ENCODE assay signal across 28 cellular contexts in the genomic region with DNA sequence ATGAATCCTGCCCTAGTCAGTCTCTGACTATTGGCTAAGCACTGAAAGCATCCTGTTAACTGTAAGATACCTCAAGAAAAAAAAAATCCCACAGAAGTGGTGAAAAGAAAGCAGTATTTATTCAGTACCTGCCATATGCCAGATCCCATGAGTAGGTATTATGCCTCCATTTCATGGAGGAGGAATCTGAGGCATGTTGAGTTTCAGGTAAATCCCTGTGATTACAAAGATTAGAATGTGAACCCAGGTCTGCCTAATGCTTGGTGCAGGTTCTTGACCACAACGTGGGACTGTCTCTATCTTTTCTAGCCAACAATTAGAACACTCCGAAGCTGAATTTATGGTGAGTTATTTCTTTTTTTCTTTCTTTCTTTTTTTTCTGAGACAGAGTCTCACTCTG. TPM values are rescaled to one million over a fixed set of nuclear protein-coding genes. Genes with fewer than 3 reads are reported as not detected.
DNase-seq lines count a peak whose midpoint lies in the region; ATAC-seq, FAIRE-seq and TF ChIP-seq lines count a peak whose summit lies in the region.
"Had no signal": no experiment of that assay in that cellular context is flagged by ENCODE, and none has a peak within 500 bp of the region (broad histone marks: within the 10 kb centered on the region; RNA-seq: fewer than 3 reads in every experiment).

No MANE protein-coding gene starts in this region.

- H2BK120ac ChIP-seq in trophoblast cell (ENCODE audit: insufficient read depth, low read length, poor library complexity) = no peak overlapping the region

- no peak overlapping the region for H2BK5ac ChIP-seq in trophoblast cell (ENCODE audit: low read depth, low read length, poor library complexity)

- no CpG with 5 or more reads among the region's 2 CpGs for WGBS in trophoblast cell (ENCODE audit: extremely low coverage, insufficient coverage, insufficient read length)

- H3K4me1 ChIP-seq in HCT116 (ENCODE audit: control insufficient read depth in 1 of 2, insufficient read depth in 2 of 2, low read length in 2 of 2) (peaks cover 0 to 19% of the 10 kb centered on the region in 2 experiments; a peak in 2 of 4 replicates), Panc1 (ENCODE audit: control insufficient read depth, insufficient read depth, low read length) (peaks cover 13% of the 10 kb centered on the region; the same call in 1 of the 2 replicates), keratinocyte (ENCODE audit: control insufficient read depth, extremely low read depth, insufficient read depth, low read length) (peaks cover 39% of the 10 kb centered on the region), trophoblast cell (ENCODE audit: control insufficient read depth in 1 of 2, insufficient read depth in 2 of 2, low read length in 2 of 2) (no peaks in the 10 kb centered on the region)
- H3K4me1 ChIP-seq: BE2C, BLaER1 had no signal

- H3K27ac ChIP-seq in HCT116 (ENCODE audit: low read depth, low read length) (no peak overlapping the region), Panc1 (ENCODE audit: low read length) (peak overlapping the region; percentile 24; the same call in 1 of the 2 replicates), keratinocyte (ENCODE audit: control insufficient read depth, insufficient read depth, low read length) (no peak overlapping the region), trophoblast cell (ENCODE audit: low read depth, low read length) (no peak overlapping the region), WERI-Rb-1 (no peak overlapping the region)
- H3K27ac ChIP-seq: BLaER1 had no signal

- FAIRE-seq in keratinocyte (lab: Jason Lieb, UNC) = peak; percentile 36
- FAIRE-seq: A204.1, GM12878, GM12892, GM18507 had no signal

- dilution Hi-C loops in keratinocyte (cut with MboI; ENCODE audit: extremely low pct_ligation_motif_present, low sequenced_read_pairs) = no loop called here

- H3K9me2 ChIP-seq in HCT116 (ENCODE audit: insufficient read depth) = no peaks in the 10 kb centered on the region

- H3K36me3 ChIP-seq in HCT116 (ENCODE audit: control insufficient read depth in 1 of 2, insufficient read depth in 2 of 2, low read length in 2 of 2) (no peaks in the 10 kb centered on the region), Panc1 (ENCODE audit: control insufficient read depth, insufficient read depth, low read length) (no peaks in the 10 kb centered on the region), keratinocyte (ENCODE audit: control insufficient read depth in 2 of 2, extremely low read depth in 1 of 2, insufficient read depth in 2 of 2, low read length in 2 of 2) (peaks cover 5 to 15% of the 10 kb centered on the region in 2 experiments), trophoblast cell (ENCODE audit: control insufficient read depth in 1 of 2, insufficient read depth in 2 of 2, low read length in 2 of 2) (no peaks in the 10 kb centered on the region), WERI-Rb-1 (no peaks in the 10 kb centered on the region)
- H3K36me3 ChIP-seq: BE2C, BLaER1 had no signal

- no peaks in the 10 kb centered on the region for H3K27me3 ChIP-seq in HCT116 (ENCODE audit: insufficient read depth, low read length)
- H3K27me3 ChIP-seq in Panc1 (ENCODE audit: control insufficient read depth, insufficient read depth, low read length) = no peaks in the 10 kb centered on the region
- no peaks in the 10 kb centered on the region for H3K27me3 ChIP-seq in keratinocyte (ENCODE audit: control insufficient read depth, extremely low read depth, insufficient read depth, low read length)
- H3K27me3 ChIP-seq in trophoblast cell (ENCODE audit: insufficient read depth, low read length) = no peaks in the 10 kb centered on the region
- no peaks in the 10 kb centered on the region for H3K27me3 ChIP-seq in WERI-Rb-1 (ENCODE audit: insufficient read depth, low read depth, severe bottlenecking)
- H3K27me3 ChIP-seq: BLaER1 had no signal

- H3K4me2 ChIP-seq in HCT116 (ENCODE audit: low read length) = peak overlapping the region; percentile 26
- H3K4me2 ChIP-seq in keratinocyte (ENCODE audit: control insufficient read depth, extremely low read depth, insufficient read depth, low read depth, low read length) = no peak overlapping the region
- no peak overlapping the region for H3K4me2 ChIP-seq in trophoblast cell (ENCODE audit: low read length)
- H3K4me2 ChIP-seq: BLaER1 had no signal

- no TSS peak for BruUV-seq in HCT116 (replicated peaks; lab: Mats Ljungman, UMichigan)
- no TSS peak for BruUV-seq in Panc1 (replicated peaks; lab: Mats Ljungman, UMichigan)

- TF ChIP-seq CTCF in HCT116 (IDR thresholded peaks at IDR 0.05 in 2 of 3, conservative IDR thresholded peaks at IDR 0.05 in 1 of 3; ENCODE audit: borderline replicate concordance in 1 of 3, insufficient read depth in 1 of 3, low read depth in 2 of 3, low read length in 2 of 3) = no peak
- no peak for TF ChIP-seq CTCF in Panc1 (IDR thresholded peaks at IDR 0.05)
- no peak for TF ChIP-seq CTCF in keratinocyte (optimal IDR thresholded peaks at IDR 0.05 in 1 of 3, IDR thresholded peaks at IDR 0.05 in 1 of 3, conservative IDR thresholded peaks at IDR 0.05 in 1 of 3; ENCODE audit: extremely low read depth in 1 of 3, insufficient read depth in 2 of 3, low read length in 3 of 3)
- no peak for TF ChIP-seq CTCF in WERI-Rb-1 (IDR thresholded peaks at IDR 0.05; ENCODE audit: low read depth, low read length)

- no peak overlapping the region for H2BK12ac ChIP-seq in trophoblast cell (ENCODE audit: low read length)

- H3K9me3 ChIP-seq in HCT116 (ENCODE audit: control insufficient read depth in 1 of 2, insufficient read depth in 1 of 2, low read depth in 1 of 2, low read length in 2 of 2) = no peaks in the 10 kb centered on the region
- no peaks in the 10 kb centered on the region for H3K9me3 ChIP-seq in Panc1 (ENCODE audit: control insufficient read depth, insufficient read depth, low read depth, low read length)
- H3K9me3 ChIP-seq in keratinocyte (ENCODE audit: control insufficient read depth, low read depth, low read length) = no peaks in the 10 kb centered on the region
- H3K9me3 ChIP-seq in trophoblast cell (ENCODE audit: insufficient read depth, low read depth, low read length) = peaks cover under 1% of the 10 kb centered on the region
- H3K9me3 ChIP-seq in WERI-Rb-1 (ENCODE audit: severe bottlenecking) = no peaks in the 10 kb centered on the region
- H3K9me3 ChIP-seq: BE2C, BLaER1 had no signal

- in situ Hi-C loops in Panc1 (cut with HindIII; ENCODE audit: low pct_unique_long_range_greater_than_20kb, low sequenced_read_pairs) = no loop called here

- H3K9ac ChIP-seq in HCT116 (ENCODE audit: low read length) (no peak overlapping the region), keratinocyte (ENCODE audit: control insufficient read depth, extremely low read depth, insufficient read depth, low read length) (no peak overlapping the region), trophoblast cell (ENCODE audit: low read length) (no peak overlapping the region)
- H3K9ac ChIP-seq: BLaER1 had no signal

- no peaks in the 10 kb centered on the region for H3K79me1 ChIP-seq in trophoblast cell (ENCODE audit: low read length)

- H2AK5ac ChIP-seq in trophoblast cell (ENCODE audit: low read length) = no peak overlapping the region

- H4K91ac ChIP-seq in trophoblast cell (ENCODE audit: low read depth, low read length) = no peak overlapping the region

- no peak overlapping the region for H3K14ac ChIP-seq in trophoblast cell (ENCODE audit: low read length)

- CTCF ChIA-PET in HCT116 (lab: Charles Lee) (no interaction called here), Panc1 (lab: Charles Lee) (interaction anchor here (0.6 kb wide), 1 partner anchor 142 kb away, joined by 5 read pairs; no protein-coding TSS in a partner anchor)

- H3K23ac ChIP-seq in trophoblast cell (ENCODE audit: low read length) = no peak overlapping the region

- intact Hi-C loops in HCT116 (cut with micrococcal nuclease) (no loop called here), Panc1 (cut with micrococcal nuclease; ENCODE audit: unreplicated experiment) (no loop called here)

- H3K18ac ChIP-seq in trophoblast cell (ENCODE audit: low read length) = no peak overlapping the region

- H3K9me1 ChIP-seq in keratinocyte (ENCODE audit: control insufficient read depth, extremely low read depth, insufficient read depth, low read length) = no peaks in the 10 kb centered on the region

- H2AFZ ChIP-seq in HCT116 (ENCODE audit: low read depth, low read length, poor library complexity, severe bottlenecking) (no peak overlapping the region), keratinocyte (ENCODE audit: control insufficient read depth, low read length) (no peak overlapping the region), trophoblast cell (ENCODE audit: insufficient read depth, low read length, poor library complexity) (no peak overlapping the region)

- RAD21 ChIA-PET in HCT116 (lab: Charles Lee; ENCODE audit: low non-redundant PET in 1 of 2, low total read pairs in 2 of 2, uncharacterized antibody in 2 of 2, unreplicated experiment in 2 of 2) = no interaction called here

- TF ChIP-seq RAD21 in HCT116 (IDR thresholded peaks at IDR 0.05; ENCODE audit: low read depth) = no peak

- POLR2A ChIA-PET in HCT116 (lab: Charles Lee) (no interaction called here), Panc1 (lab: Charles Lee) (no interaction called here)

- ATAC-seq in HCT116 (peak; percentile 32; the same call in 1 of the 2 replicates), Panc1 (no peak), HG03135 (IDR thresholded peaks at IDR 0.05; ENCODE audit: unreplicated experiment) (no peak), GM19452 (IDR thresholded peaks at IDR 0.05; ENCODE audit: unreplicated experiment) (no peak)
- ATAC-seq: GM12878 had no signal

- no peak overlapping the region for H4K12ac ChIP-seq in trophoblast cell (ENCODE audit: low read depth, low read length)

- no peak overlapping the region for H3K4ac ChIP-seq in trophoblast cell (ENCODE audit: low read depth, low read length)

- H4K8ac ChIP-seq in trophoblast cell (ENCODE audit: low read depth, low read length) = no peak overlapping the region

- no peaks in the 10 kb centered on the region for H4K20me1 ChIP-seq in HCT116 (ENCODE audit: insufficient read depth)
- H4K20me1 ChIP-seq in keratinocyte (ENCODE audit: control insufficient read depth, extremely low read depth, insufficient read depth, low read length) = no peaks in the 10 kb centered on the region
- H4K20me1 ChIP-seq: BLaER1 had no signal

- H3K4me3 ChIP-seq in HCT116 (replicated peaks in 1 of 2; ENCODE audit: low read depth in 1 of 2, low read length in 2 of 2) = no peak overlapping the region
- no peak overlapping the region for H3K4me3 ChIP-seq in Panc1 (ENCODE audit: low read depth in 2 of 2, low read length in 2 of 2)
- no peak overlapping the region for H3K4me3 ChIP-seq in keratinocyte (ENCODE audit: control insufficient read depth in 2 of 3, extremely low read depth in 1 of 3, insufficient read depth in 2 of 3, low read depth in 1 of 3, low read length in 3 of 3)
- H3K4me3 ChIP-seq in trophoblast cell (ENCODE audit: low read depth, low read length) = no peak overlapping the region
- no peak overlapping the region for H3K4me3 ChIP-seq in WERI-Rb-1 (ENCODE audit: low read depth, low read length)
- H3K4me3 ChIP-seq: BLaER1, GM12878 had no signal

- DNase-seq in HCT116 (ENCODE audit: low read depth, low spot score) (no peak), Panc1 (ENCODE audit: low read depth, low spot score) (no peak), keratinocyte (ENCODE audit: low read depth, low spot score) (no peak), trophoblast cell (peak; percentile 53 to 86), WERI-Rb-1 (no peak)
- DNase-seq: 8988T; ACHN; BE2C; C1 segment of cervical spinal cord; CD4-positive, alpha-beta memory T cell; CD4-positive, CD25-positive, alpha-beta regulatory T cell; CD8-positive, alpha-beta memory T cell; COR-L47; DMS 273 treated with DMSO at 0.1 percent for 48 hours; DMS153; DMS53; DMS79; DND-41; EL; GDM1 had no signal

- H3K79me2 ChIP-seq in HCT116 (ENCODE audit: insufficient read depth, low read length) = no peaks in the 10 kb centered on the region; the same call in 1 of the 2 replicates
- peaks cover 54% of the 10 kb centered on the region for H3K79me2 ChIP-seq in keratinocyte (ENCODE audit: control insufficient read depth, insufficient read depth, low read length)
- H3K79me2 ChIP-seq in trophoblast cell (ENCODE audit: control insufficient read depth, insufficient read depth, low read length, poor library complexity) = no peaks in the 10 kb centered on the region

- no peak for TF ChIP-seq POLR2A in HCT116 (IDR thresholded peaks at IDR 0.05; ENCODE audit: borderline replicate concordance, extremely low read depth, insufficient read depth, insufficient read length)

RNA-seq across cellular contexts. Expression of gene SH3RF2, which starts 30.9 kb away (rescaled TPM):
- total RNA-seq in HCT116 (2021; ENCODE audit: unreplicated experiment) (14.3 TPM), Panc1 (2021; ENCODE audit: unreplicated experiment) (23.1 TPM)
- 4.5 and 7.1 TPM in 2 replicates for polyA plus RNA-seq in HCT116 (2012)
- 11.3 TPM for polyA plus RNA-seq in Panc1 (2012; ENCODE audit: insufficient read length)
- polyA plus RNA-seq in keratinocyte = 43.7 to 50.4 TPM (median 47.2 TPM) in 3 replicates
- polyA plus RNA-seq in keratinocyte (2011; ENCODE audit: low read depth) = 10.4 TPM
- 39.3 and 43.7 TPM in 2 replicates for polyA plus RNA-seq in keratinocyte (2011; cell fraction: cytosol; rRNA removed)
- polyA plus RNA-seq in keratinocyte (2011; cell fraction: nucleus; rRNA removed) = 125 and 148 TPM in 2 replicates
- polyA plus RNA-seq in keratinocyte (2012; ENCODE audit: low replicate concordance) = 29.9 and 39.2 TPM in 2 replicates
- polyA minus RNA-seq in keratinocyte = 78.3 to 85.8 TPM (median 84.7 TPM) in 3 replicates
- 50.3 TPM for polyA minus RNA-seq in keratinocyte (2011; cell fraction: cytosol; rRNA and poly(A)+ RNA removed)
- polyA minus RNA-seq in keratinocyte (2011; cell fraction: nucleus; rRNA and poly(A)+ RNA removed) = 58.7 and 102 TPM in 2 replicates
- polyA plus RNA-seq in trophoblast cell (2013) = 2.5 and 2.7 TPM in 2 replicates
- total RNA-seq: CD4-positive, alpha-beta memory T cell had no signal
- polyA plus RNA-seq: CD14-positive monocyte; CD4-positive, alpha-beta memory T cell; GM12878 had no signal

Comparison
In these comparisons a context has a peak if more than half of its experiments do, and no peak if none do; other contexts are left out.
1. DNase-seq: peak in trophoblast cell (2 of 2); none in HCT116 (single experiment), Panc1 (single experiment), keratinocyte (single experiment) and WERI-Rb-1 (single experiment).